Comparison of ENCODE assay signal across 21 cellular contexts in the genomic region with DNA sequence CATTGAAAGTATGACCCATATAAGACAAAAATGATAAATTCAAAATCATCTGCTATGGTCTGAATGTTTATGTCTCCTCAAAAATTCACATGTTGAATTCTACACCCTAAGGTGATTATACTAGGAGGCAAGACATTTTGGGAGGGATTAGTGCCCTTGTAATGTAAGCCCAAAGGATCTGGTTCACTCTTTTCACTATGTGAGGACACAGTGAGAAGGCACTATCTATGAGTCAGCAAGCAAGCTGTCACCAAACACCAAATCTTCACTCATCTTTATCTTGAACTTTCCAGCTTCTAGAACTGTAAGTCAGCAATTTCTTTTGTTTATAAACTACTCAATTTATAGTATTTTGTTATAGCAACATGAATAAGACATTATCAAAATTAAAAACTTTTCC.
DNase-seq lines count a peak whose midpoint lies in the region; ATAC-seq and TF ChIP-seq lines count a peak whose summit lies in the region.
"Had no signal": no experiment of that assay in that cellular context is flagged by ENCODE, and none has a peak within 500 bp of the region (broad histone marks: within the 10 kb centered on the region; RNA-seq: fewer than 3 reads in every experiment).

No MANE protein-coding gene starts in this region.

- H3K4me1 Mint-ChIP-seq in CD4-positive, alpha-beta memory T cell: no peaks in the 10 kb centered on the region
- H3K4me1 Mint-ChIP-seq: CD14-positive monocyte had no signal

- POLR2A ChIA-PET in CD4-positive, alpha-beta memory T cell (lab: Charles Lee; ENCODE audit: partially characterized antibody): no interaction called here

- H3K9me3 Mint-ChIP-seq in CD4-positive, alpha-beta memory T cell: peaks cover 0 to 4% (median 0%) of the 10 kb centered on the region in 8 donors
- H3K9me3 Mint-ChIP-seq: IgD-negative memory B cell had no signal

- peak; percentile 41 for DNase-seq in LHCN-M2 (ENCODE audit: low read depth)
- peak; percentile 9 for DNase-seq in amniotic epithelial cell (ENCODE audit: low read depth)
- peak; percentile 25 for DNase-seq in fibroblast of mammary gland (ENCODE audit: low read depth)
- peak; percentile 4 for DNase-seq in skeletal muscle cell (ENCODE audit: low read depth)
- no peak for DNase-seq in CD4-positive, alpha-beta memory T cell
- DNase-seq in effector memory CD4-positive, alpha-beta T cell: no peak
- DNase-seq: Caco-2, DMS153, Kasumi-1, NCI-H1105 treated with DMSO at 0.1 percent for 48 hours, NCI-H1694 treated with DMSO at 0.1 percent for 48 hours, NCI-H2171, NCI-H446 treated with DMSO at 0.1 percent for 48 hours, NCI-H774, Peyer's patch, SHP77 had no signal

- H3K4me3 Mint-ChIP-seq in CD4-positive, alpha-beta memory T cell: no peak overlapping the region
- H3K4me3 Mint-ChIP-seq: CD14-positive monocyte, IgD-negative memory B cell had no signal

- H3K27me3 Mint-ChIP-seq in CD4-positive, alpha-beta memory T cell: no peaks in the 10 kb centered on the region
- H3K27me3 Mint-ChIP-seq: IgD-negative memory B cell had no signal

- no peaks in the 10 kb centered on the region for H3K36me3 Mint-ChIP-seq in CD4-positive, alpha-beta memory T cell
- H3K36me3 Mint-ChIP-seq: CD14-positive monocyte, IgD-negative memory B cell had no signal

- intact Hi-C loops in CD4-positive, alpha-beta memory T cell (cut with micrococcal nuclease): no loop called here

- ATAC-seq in GM18861 (IDR thresholded peaks at IDR 0.05; ENCODE audit: unreplicated experiment): no peak
- ATAC-seq: SK-N-SH treated with all-trans-retinoic acid at 6 μM for 48 hours had no signal

- no peaks in the 10 kb centered on the region for H3K9me3 ChIP-seq in CD4-positive, alpha-beta memory T cell (ENCODE audit: control insufficient read depth in 1 of 2, low read length in 2 of 2)
- no peaks in the 10 kb centered on the region for H3K9me3 ChIP-seq in effector memory CD4-positive, alpha-beta T cell (ENCODE audit: control insufficient read depth, low read length)
- H3K9me3 ChIP-seq: Caco-2, HAP-1, Peyer's patch had no signal

- CTCF ChIA-PET in CD4-positive, alpha-beta memory T cell (lab: Charles Lee; ENCODE audit: partially characterized antibody): no interaction called here

- no peaks in the 10 kb centered on the region for H3K27me3 ChIP-seq in CD4-positive, alpha-beta memory T cell (ENCODE audit: insufficient read depth, low read length)
- H3K27me3 ChIP-seq in effector memory CD4-positive, alpha-beta T cell (replicated peaks; ENCODE audit: control insufficient read depth, insufficient read depth, low read length, poor library complexity, severe bottlenecking): no peaks in the 10 kb centered on the region
- H3K27me3 ChIP-seq: Peyer's patch had no signal

- TF ChIP-seq CTCF in fibroblast of mammary gland (conservative IDR thresholded peaks at IDR 0.05; ENCODE audit: control insufficient read depth, insufficient read depth, low read depth, low read length): no peak

- H3K27ac ChIP-seq in CD4-positive, alpha-beta memory T cell (ENCODE audit: low read depth, low read length): no peak overlapping the region
- no peak overlapping the region for H3K27ac ChIP-seq in effector memory CD4-positive, alpha-beta T cell (ENCODE audit: insufficient read depth, low read length, poor library complexity, severe bottlenecking)
- H3K27ac ChIP-seq: Peyer's patch had no signal

- H3K27ac Mint-ChIP-seq in CD4-positive, alpha-beta memory T cell: no peak overlapping the region
- H3K27ac Mint-ChIP-seq: CD14-positive monocyte, IgD-negative memory B cell had no signal

- no peaks in the 10 kb centered on the region for H3K36me3 ChIP-seq in CD4-positive, alpha-beta memory T cell (ENCODE audit: insufficient read depth, low read length)
- H3K36me3 ChIP-seq in effector memory CD4-positive, alpha-beta T cell (ENCODE audit: control insufficient read depth, insufficient read depth, low read length): no peaks in the 10 kb centered on the region
- H3K36me3 ChIP-seq: HAP-1, Peyer's patch had no signal

- H3K4me3 ChIP-seq in fibroblast of mammary gland (ENCODE audit: control insufficient read depth, low read depth, low read length) (no peak overlapping the region), skeletal muscle cell (ENCODE audit: low read depth, low read length) (no peak overlapping the region)
- H3K4me3 ChIP-seq in CD4-positive, alpha-beta memory T cell (ENCODE audit: low read length in 2 of 2): no peak overlapping the region
- H3K4me3 ChIP-seq in effector memory CD4-positive, alpha-beta T cell (ENCODE audit: insufficient read depth, low read depth, low read length, poor library complexity, severe bottlenecking): no peak overlapping the region
- H3K4me3 ChIP-seq: HAP-1, Peyer's patch had no signal

- H3K4me1 ChIP-seq in CD4-positive, alpha-beta memory T cell (ENCODE audit: insufficient read depth, low read length): no peaks in the 10 kb centered on the region
- H3K4me1 ChIP-seq in effector memory CD4-positive, alpha-beta T cell (ENCODE audit: control insufficient read depth, insufficient read depth, low read length, poor library complexity, severe bottlenecking): no peaks in the 10 kb centered on the region
- H3K4me1 ChIP-seq: Caco-2, Peyer's patch had no signal

Comparison
In these comparisons a context has a peak if more than half of its experiments do, and no peak if none do; other contexts are left out.
1. DNase-seq: peak in LHCN-M2 (single experiment), amniotic epithelial cell (single experiment), fibroblast of mammary gland (single experiment) and skeletal muscle cell (single experiment); none in CD4-positive, alpha-beta memory T cell (0 of 5) and effector memory CD4-positive, alpha-beta T cell (0 of 3).